In the genomic region with DNA sequence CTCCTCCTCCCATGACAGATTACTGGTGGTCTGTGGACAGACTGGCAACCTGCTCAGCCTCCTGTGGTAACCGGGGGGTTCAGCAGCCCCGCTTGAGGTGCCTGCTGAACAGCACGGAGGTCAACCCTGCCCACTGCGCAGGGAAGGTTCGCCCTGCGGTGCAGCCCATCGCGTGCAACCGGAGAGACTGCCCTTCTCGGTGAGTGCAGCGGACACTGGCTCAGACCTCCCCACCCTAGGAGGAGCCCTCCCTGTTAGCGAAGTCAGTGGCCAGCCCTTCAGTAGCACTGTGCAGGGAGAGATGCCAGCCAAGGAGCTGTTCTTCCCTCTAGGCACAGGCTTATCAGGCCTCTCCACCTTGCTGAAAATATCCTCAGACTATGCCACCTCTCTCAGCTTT, we compare ENCODE assay signal across 15 cellular contexts.
"Had no signal": no experiment of that assay in that cellular context is flagged by ENCODE, and none has a peak within 500 bp of the region (broad histone marks: within the 10 kb centered on the region; RNA-seq: fewer than 3 reads in every experiment).

No MANE protein-coding gene starts in this region.

- H3K4me3 ChIP-seq: hepatocyte, lung, ovary, right atrium auricular region, sigmoid colon, tibial artery, upper lobe of left lung, vagina had no signal

- H3K27me3 ChIP-seq: foreskin keratinocyte, hepatocyte, ovary, right atrium auricular region, sigmoid colon, tibial artery, upper lobe of left lung, vagina had no signal

- H3K4me1 ChIP-seq: right atrium auricular region, tibial artery, upper lobe of left lung had no signal

- H3K36me3 ChIP-seq: ovary, right atrium auricular region, tibial artery, upper lobe of left lung, vagina had no signal

- DNase-seq: foreskin keratinocyte; left colon; left ventricle myocardium superior; naive thymus-derived CD4-positive, alpha-beta T cell; ovary; sigmoid colon; small intestine; stimulated activated CD4-positive, alpha-beta T cell treated with anti-CD3 and anti-CD28 coated beads, Interleukin-12 subunit alpha, Interleukin-12 subunit beta, amount 100 ng/mL, for 4 hours; stimulated activated naive CD8-positive, alpha-beta T cell treated with anti-CD3 and anti-CD28 coated beads, Interleukin-15, Interleukin-2, amounts not matched to agents 100 U/mL and 50 U/mL, for 24 hours; tibial artery had no signal

- H3K4me2 ChIP-seq: hepatocyte had no signal

- H3K9me3 ChIP-seq: ovary, sigmoid colon, tibial artery, upper lobe of left lung, vagina had no signal

- H2AFZ ChIP-seq: hepatocyte had no signal

- H3K27ac ChIP-seq: foreskin keratinocyte, hepatocyte, ovary, right atrium auricular region, sigmoid colon, tibial artery, upper lobe of left lung, vagina had no signal

- ATAC-seq: left colon; left ventricle myocardium superior; naive thymus-derived CD4-positive, alpha-beta T cell had no signal
